In the genomic region with DNA sequence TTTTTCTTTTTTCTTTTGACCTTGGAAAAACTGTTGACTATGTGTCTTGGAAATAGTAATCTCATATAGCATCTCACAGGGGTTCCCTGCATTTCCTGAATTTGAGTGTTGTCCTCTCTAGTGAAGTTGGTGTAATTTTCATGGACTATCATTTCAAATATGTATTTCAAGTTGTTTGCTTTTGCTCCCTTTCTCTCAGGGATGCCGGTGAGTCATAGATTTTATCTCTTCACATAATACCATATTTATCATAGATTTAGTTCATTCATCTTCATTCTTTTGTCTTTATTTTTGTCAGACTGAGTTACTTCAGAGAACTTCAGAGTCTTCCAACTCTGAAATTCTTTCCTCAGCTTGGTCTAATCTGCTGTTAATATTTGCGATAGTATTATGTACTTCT, we compare ENCODE assay signal across 25 cellular contexts.
"Had no signal": no experiment of that assay in that cellular context is flagged by ENCODE, and none has a peak within 500 bp of the region (broad histone marks: within the 10 kb centered on the region; RNA-seq: fewer than 3 reads in every experiment).

No MANE protein-coding gene starts in this region.

- H2AFZ ChIP-seq: neural progenitor cell had no signal

- DNase-seq: immature natural killer cell; kidney; left colon; left lung; lower lobe of right lung; mesendoderm; naive B cell; natural killer cell; nephron progenitor cell; ovary; right lobe of liver; stimulated activated CD4-positive, alpha-beta T cell treated with anti-CD3 and anti-CD28 coated beads, Interleukin-1b, Interleukin-23, amount 100 ng/mL, for 48 hours; stimulated activated CD4-positive, alpha-beta T cell treated with anti-CD3 and anti-CD28 coated beads, Interleukin-2, amount 100 ng/mL, for 48 hours; stimulated activated CD4-positive, alpha-beta T cell treated with anti-CD3 and anti-CD28 coated beads, Interleukin-4, amount 100 ng/mL, for 4 hours; stimulated activated CD8-positive, alpha-beta memory T cell treated with anti-CD3 and anti-CD28 coated beads, Interleukin-4, amount 100 ng/mL, for 48 hours; stimulated activated naive CD4-positive, alpha-beta T cell treated with Interleukin-2 at 50 U/mL for 16 hours; stimulated activated naive CD8-positive, alpha-beta T cell treated with anti-CD3 and anti-CD28 coated beads, Interleukin-15, amount 100 ng/mL, for 72 hours; substantia nigra; uterus had no signal

- H3K9me3 ChIP-seq: left lung, lower lobe of right lung, ovary, right lobe of liver, uterus had no signal

- H3K4me1 ChIP-seq: left lung, lower lobe of right lung, neural progenitor cell, right atrium auricular region, right lobe of liver, tibial nerve, uterus had no signal

- ATAC-seq: left colon; left lung; lower lobe of right lung; natural killer cell; right lobe of liver; stimulated activated memory B cell treated with anti-CD40 and anti-IgM and Interleukin-4, amounts not matched to agents 10 μg/mL and 1 μg/mL and 100 μg/mL, for 72 hours; stimulated activated naive CD8-positive, alpha-beta T cell treated with anti-CD3 and anti-CD28 coated beads, Interleukin-15, amount 100 ng/mL, for 72 hours had no signal

- H3K4me2 ChIP-seq: neural progenitor cell, smooth muscle cell had no signal

- FAIRE-seq: islet of Langerhans, kidney had no signal

- H3K27me3 ChIP-seq: left lung, neural progenitor cell, ovary, right atrium auricular region, right lobe of liver, tibial nerve, uterus had no signal

- H3K36me3 ChIP-seq: left lung, lower lobe of right lung, neural progenitor cell, ovary, right atrium auricular region, right lobe of liver, tibial nerve, uterus had no signal

- H3K9ac ChIP-seq: neural progenitor cell had no signal

- H3K27ac ChIP-seq: left lung, lower lobe of right lung, neural progenitor cell, ovary, right atrium auricular region, right lobe of liver, tibial nerve, uterus had no signal

- H3K4me3 ChIP-seq: left lung, lower lobe of right lung, neural progenitor cell, ovary, right atrium auricular region, right lobe of liver, smooth muscle cell, tibial nerve, uterus had no signal
